In genomic region chr7:74656421-74656910, GRCh38 we compare ENCODE assay signal across 8 cellular contexts. TPM values are rescaled to one million over a fixed set of nuclear protein-coding genes. Genes with fewer than 3 reads are reported as not detected.
A peak's percentile ranks its signal among the peaks of the same experiment; 100 is the strongest.
DNase-seq lines count a peak whose midpoint lies in the region; ATAC-seq and TF ChIP-seq lines count a peak whose summit lies in the region.

No MANE protein-coding gene starts in this region.

- no peaks in the 10 kb centered on the region for H3K36me3 ChIP-seq in PC-3 (ENCODE audit: low read depth, low read length)
- no peaks in the 10 kb centered on the region for H3K36me3 ChIP-seq in gastroesophageal sphincter
- no peaks in the 10 kb centered on the region for H3K36me3 ChIP-seq in tibial artery

- TF ChIP-seq EP300 in gastroesophageal sphincter (IDR thresholded peaks at IDR 0.05), result no peak

- no peak for TF ChIP-seq POLR2A in gastroesophageal sphincter (IDR thresholded peaks at IDR 0.05)

- ATAC-seq in PC-3 (peak; percentile 9), gastroesophageal sphincter (no peak), GM18517 (IDR thresholded peaks at IDR 0.05; ENCODE audit: unreplicated experiment) (no peak)

- H3K4me1 ChIP-seq in PC-3 (ENCODE audit: insufficient read depth, low read length), result peaks cover 39% of the 10 kb centered on the region
- peaks cover 3 to 49% (median 19%) of the 10 kb centered on the region in 3 donors for H3K4me1 ChIP-seq in gastroesophageal sphincter
- peaks cover 0 to 36% (median 24%) of the 10 kb centered on the region in 4 donors for H3K4me1 ChIP-seq in tibial artery

- TF ChIP-seq CTCF in HFF-Myc (IDR thresholded peaks at IDR 0.05; ENCODE audit: low read depth, low read length, missing control alignments) (no peak), PC-3 (conservative IDR thresholded peaks at IDR 0.05; ENCODE audit: low read depth, low read length) (no peak; the same call in 1 of the 2 replicates), gastroesophageal sphincter (IDR thresholded peaks at IDR 0.05) (peak in 1 of 4 experiments; percentile 43), tibial artery (IDR thresholded peaks at IDR 0.05) (no peak)

- DNase-seq in AG20443 (ENCODE audit: low spot score) (peak; percentile 42), HFF-Myc (ENCODE audit: extremely low read depth, low read depth) (no peak), PC-3 (peak; percentile 45), activated gamma-delta T cell treated with Interleukin-2 at 50 U/mL for 16 hours (peak; percentile 40), nucleus accumbens (lab: John Stamatoyannopoulos, UW) (peak in 53 of 56 donors; percentile 6 to 85 (median 49)), tibial artery (peak in 1 of 2 donors; percentile 75)

- no peaks in the 10 kb centered on the region for H3K27me3 ChIP-seq in PC-3 (ENCODE audit: low read length)
- no peaks in the 10 kb centered on the region for H3K27me3 ChIP-seq in gastroesophageal sphincter
- no peaks in the 10 kb centered on the region for H3K27me3 ChIP-seq in tibial artery

- intact Hi-C loops in PC-3 (cut with micrococcal nuclease), result loop anchor here (1.0 to 2.0 kb wide), 2 partner anchors 20 to 31 kb away; no protein-coding TSS in a partner anchor
- intact Hi-C loops in tibial artery (cut with DNase I; ENCODE audit: low total_unique reads), result loop anchor here (10.0 kb wide), 1 partner anchor 202 kb away; the partner anchor contains the start of gene GTF2IRD1

- POLR2A ChIA-PET in PC-3 (lab: Charles Lee; ENCODE audit: unreplicated experiment), result interaction anchor here (0.7 kb wide), 2 partner anchors 20 to 21 kb away, joined by 3 read pairs; no protein-coding TSS in a partner anchor

- H3K9ac ChIP-seq in PC-3 (ENCODE audit: low read length), result peak overlapping the region; percentile 98

- WGBS in gastroesophageal sphincter (ENCODE audit: low coverage in 1 of 2), 2 donors, result 0% methylated on average over 9 to 21 of the region's 24 CpGs

- peaks cover 9% of the 10 kb centered on the region for H3F3A ChIP-seq in PC-3 (ENCODE audit: low read length, unreplicated experiment)

- CTCF ChIA-PET in PC-3 (lab: Charles Lee), result interaction anchor here (0.5 to 0.6 kb wide), 3 partner anchors 63 to 345 kb away, joined by 3 to 8 read pairs (median 3); no protein-coding TSS in a partner anchor

- BruUV-seq in PC-3 (replicated peaks; lab: Mats Ljungman, UMichigan), result no TSS peak

- no peaks in the 10 kb centered on the region for H3K9me3 ChIP-seq in PC-3 (ENCODE audit: low read length)
- H3K9me3 ChIP-seq in gastroesophageal sphincter, result no peaks in the 10 kb centered on the region
- no peaks in the 10 kb centered on the region for H3K9me3 ChIP-seq in tibial artery

- peaks cover 35% of the 10 kb centered on the region for H3K79me2 ChIP-seq in PC-3 (ENCODE audit: low read length)

- H3K4me3 ChIP-seq in HFF-Myc (replicated peaks; ENCODE audit: low read depth, low read length), result peak overlapping the region; percentile 73
- H3K4me3 ChIP-seq in PC-3 (ENCODE audit: low read length), result peak overlapping the region; percentile 95
- H3K4me3 ChIP-seq in gastroesophageal sphincter, result peak overlapping the region; percentile 54 to 100
- H3K4me3 ChIP-seq in tibial artery, result peak overlapping the region; percentile 76 to 98

- H3K27ac ChIP-seq in PC-3 (ENCODE audit: low read length) (peak overlapping the region; percentile 77), gastroesophageal sphincter (peak overlapping the region; percentile 57 to 99 (median 91)), tibial artery (peak overlapping the region; percentile 75 to 94)

- H3K9me2 ChIP-seq in PC-3 (replicated peaks; ENCODE audit: low read length), result no peaks in the 10 kb centered on the region

- H2AFZ ChIP-seq in PC-3 (ENCODE audit: low read length), result peak overlapping the region; percentile 94

- H4K20me1 ChIP-seq in PC-3 (ENCODE audit: low read length), result peaks cover 13% of the 10 kb centered on the region

- peak overlapping the region; percentile 100 for H3K4me2 ChIP-seq in PC-3 (ENCODE audit: low read length)

RNA-seq across cellular contexts. Expression of gene GTF2I, which starts 1.1 kb away (rescaled TPM):
- total RNA-seq in PC-3 (2014; rRNA removed), result 138 and 144 TPM in 2 replicates
- total RNA-seq in gastroesophageal sphincter, result 100 to 1,000 TPM; 116 to 173 (median 154) TPM
